Comparison of ENCODE assay signal across 11 cellular contexts in genomic region chr1:84971957-84972356, GRCh38. TPM values are rescaled to one million over a fixed set of nuclear protein-coding genes. Genes with fewer than 3 reads are reported as not detected.
DNase-seq lines count a peak whose midpoint lies in the region; ATAC-seq and TF ChIP-seq lines count a peak whose summit lies in the region.
"Had no signal": no experiment of that assay in that cellular context is flagged by ENCODE, and none has a peak within 500 bp of the region (broad histone marks: within the 10 kb centered on the region; RNA-seq: fewer than 3 reads in every experiment).

No MANE protein-coding gene starts in this region.

- H3K4me3 Mint-ChIP-seq in T-helper 17 cell: peak overlapping the region; percentile 21

- peak; percentile 34 for ATAC-seq in GM19455 (IDR thresholded peaks at IDR 0.05; ENCODE audit: unreplicated experiment)
- peak; percentile 18 for ATAC-seq in HG03045 (IDR thresholded peaks at IDR 0.05; ENCODE audit: unreplicated experiment)
- ATAC-seq in T-helper 17 cell: no peak
- no peak for ATAC-seq in SK-N-SH treated with all-trans-retinoic acid at 6 μM for 48 hours
- no peak for ATAC-seq in activated CD4-positive, CD25-positive, alpha-beta regulatory T cell treated with anti-CD3 and anti-CD28 coated beads, Interleukin-2, amount 50 U/mL, for 24 hours

- H3K9me3 ChIP-seq in T-helper 17 cell (ENCODE audit: control insufficient read depth, low read length, poor library complexity, severe bottlenecking): no peaks in the 10 kb centered on the region

- peak overlapping the region; percentile 26 for H3K4me3 ChIP-seq in GM12865 (ENCODE audit: low read depth, low read length)

- peaks cover 24% of the 10 kb centered on the region for H3K4me1 Mint-ChIP-seq in T-helper 17 cell

- TF ChIP-seq CTCF in GM12865 (IDR thresholded peaks at IDR 0.05; ENCODE audit: insufficient read depth, low read depth, low read length, missing control alignments): no peak

- no peaks in the 10 kb centered on the region for H3K36me3 Mint-ChIP-seq in T-helper 17 cell (ENCODE audit: low read depth)

- H3K27me3 Mint-ChIP-seq in T-helper 17 cell: no peaks in the 10 kb centered on the region

- DNase-seq in GM12865 (ENCODE audit: low read depth): peak; percentile 69
- no peak for DNase-seq in T-helper 17 cell
- DNase-seq in NCI-H128 (lab: John Stamatoyannopoulos, UW; ENCODE audit: unreplicated experiment): no peak
- DNase-seq in NCI-H446 (lab: John Stamatoyannopoulos, UW): no peak
- DNase-seq: caudate nucleus, DND-41, GOT3 had no signal

- H3K27ac Mint-ChIP-seq in T-helper 17 cell: no peak overlapping the region

TF ChIP-seq in SK-N-SH treated with all-trans-retinoic acid at 6 μM for 48 hours, 23 proteins besides CTCF, POLR2A, EP300 and RAD21:
- TF ChIP-seq ISL1 (CRISPR knock-in tag; IDR thresholded peaks at IDR 0.05) (no peak), CREB5 (CRISPR knock-in tag; IDR thresholded peaks at IDR 0.05; ENCODE audit: low read depth) (no peak), ZNF70 (CRISPR knock-in tag; IDR thresholded peaks at IDR 0.05) (no peak), CSDC2 (CRISPR knock-in tag; IDR thresholded peaks at IDR 0.05) (no peak), GLIS3 (CRISPR knock-in tag; IDR thresholded peaks at IDR 0.05) (no peak), POU6F1 (CRISPR knock-in tag; IDR thresholded peaks at IDR 0.05; ENCODE audit: borderline replicate concordance, low read depth) (no peak), BACH2 (CRISPR knock-in tag; IDR thresholded peaks at IDR 0.05; ENCODE audit: borderline replicate concordance) (no peak), ZC3H10 (CRISPR knock-in tag; IDR thresholded peaks at IDR 0.05) (no peak), SNAI2 (CRISPR knock-in tag; IDR thresholded peaks at IDR 0.05) (no peak), ARNTL (CRISPR knock-in tag; IDR thresholded peaks at IDR 0.05; ENCODE audit: borderline replicate concordance, low read depth) (no peak), TOX (CRISPR knock-in tag; IDR thresholded peaks at IDR 0.05; ENCODE audit: borderline replicate concordance) (no peak), TCF4 (CRISPR knock-in tag; IDR thresholded peaks at IDR 0.05; ENCODE audit: borderline replicate concordance) (no peak)
TF ChIP-seq in SK-N-SH treated with all-trans-retinoic acid at 6 μM for 48 hours: peak in this region for 0.

RNA-seq across cellular contexts. Expression of gene MCOLN2, which starts 25.0 kb away (rescaled TPM):
- total RNA-seq in T-helper 17 cell: 10 to 100 TPM; 19.3 to 26.7 TPM

Comparison
In these comparisons a context has a peak if more than half of its experiments do, and no peak if none do; other contexts are left out.
1. ATAC-seq: peak in GM19455 (single experiment) and HG03045 (single experiment); none in T-helper 17 cell (single experiment), SK-N-SH treated with all-trans-retinoic acid at 6 μM for 48 hours (single experiment) and activated CD4-positive, CD25-positive, alpha-beta regulatory T cell treated with anti-CD3 and anti-CD28 coated beads, Interleukin-2, amount 50 U/mL, for 24 hours (0 of 2).